In the genomic region with DNA sequence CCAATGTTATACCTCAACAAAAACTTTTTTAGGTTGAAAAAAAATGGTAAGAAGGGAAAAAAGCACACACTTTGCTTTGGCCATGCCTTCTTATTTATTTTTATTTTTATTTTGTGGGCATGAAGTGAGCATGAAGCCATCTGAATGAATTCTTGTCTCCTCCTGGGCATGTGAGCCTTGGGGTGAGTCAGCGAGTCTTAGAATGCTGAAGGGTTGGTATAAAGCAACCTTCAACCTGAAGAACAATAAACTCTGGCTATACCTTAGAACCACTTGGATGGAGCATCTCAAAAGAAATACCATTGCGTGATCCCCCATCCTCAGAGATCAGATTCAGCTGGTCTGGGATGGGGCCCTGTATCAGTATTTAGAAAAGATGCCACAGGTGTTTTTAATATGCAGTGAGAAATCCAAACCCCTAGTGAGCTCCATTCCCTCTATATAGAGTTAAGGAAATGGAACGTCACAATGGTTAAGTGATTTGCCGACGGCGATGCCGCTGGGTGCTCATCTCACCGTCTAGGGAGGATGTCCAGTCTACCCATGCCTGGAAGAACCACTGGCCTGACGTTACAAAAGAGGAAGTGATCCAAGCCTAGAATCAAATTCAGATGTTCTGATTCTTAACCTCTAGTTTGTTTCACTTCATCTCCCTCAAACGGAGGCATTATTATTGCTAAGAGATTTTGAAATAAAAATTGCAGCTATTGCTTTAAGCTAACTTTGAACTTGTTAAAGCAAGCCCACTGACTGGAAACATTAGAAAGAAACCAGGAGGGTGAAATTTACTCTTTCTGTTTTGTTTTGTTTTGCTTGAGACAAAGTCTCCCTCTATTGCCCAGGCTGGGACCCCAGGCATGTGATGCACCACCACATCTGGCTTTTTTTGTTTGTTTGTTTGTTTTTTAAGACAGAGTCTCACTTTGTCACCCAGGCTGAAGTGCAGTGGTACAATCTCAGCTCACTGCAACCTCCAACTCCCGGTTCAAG, we compare ENCODE assay signal across 9 cellular contexts.
DNase-seq lines count a peak whose midpoint lies in the region; ATAC-seq and TF ChIP-seq lines count a peak whose summit lies in the region.
"Had no signal": no experiment of that assay in that cellular context is flagged by ENCODE, and none has a peak within 500 bp of the region (broad histone marks: within the 10 kb centered on the region; RNA-seq: fewer than 3 reads in every experiment).

No MANE protein-coding gene starts in this region.

- peak overlapping the region; percentile 9; the same call in 1 of the 2 replicates for H3K27ac ChIP-seq in Panc1 (ENCODE audit: low read length)
- no peak overlapping the region for H3K27ac ChIP-seq in CD8-positive, alpha-beta T cell (ENCODE audit: low read depth, low read length)

- no TSS peak for BruUV-seq in Panc1 (replicated peaks; lab: Mats Ljungman, UMichigan)

- intact Hi-C loops in Panc1 (cut with micrococcal nuclease; ENCODE audit: unreplicated experiment): no loop called here
- intact Hi-C loops in CD8-positive, alpha-beta T cell (cut with DNase I, micrococcal nuclease): no loop called here

- no peak overlapping the region for H3K4me3 ChIP-seq in AG09309 (ENCODE audit: control insufficient read depth, low read depth, low read length)
- no peak overlapping the region for H3K4me3 ChIP-seq in Panc1 (ENCODE audit: low read depth in 2 of 2, low read length in 2 of 2)
- no peak overlapping the region for H3K4me3 ChIP-seq in CD8-positive, alpha-beta T cell (ENCODE audit: low read depth, low read length)

- ATAC-seq in HG02943 (IDR thresholded peaks at IDR 0.05; ENCODE audit: low read depth, unreplicated experiment) (peak; percentile 70), Panc1 (no peak), GM18520 (IDR thresholded peaks at IDR 0.05; ENCODE audit: unreplicated experiment) (no peak)
- ATAC-seq in CD8-positive, alpha-beta T cell: no peak

- H3K27me3 ChIP-seq in Panc1 (ENCODE audit: control insufficient read depth, insufficient read depth, low read length): no peaks in the 10 kb centered on the region
- no peaks in the 10 kb centered on the region for H3K27me3 ChIP-seq in CD8-positive, alpha-beta T cell (ENCODE audit: insufficient read depth, low read length)

- POLR2A ChIA-PET in Panc1 (lab: Charles Lee): no interaction called here
- POLR2A ChIA-PET in CD8-positive, alpha-beta T cell (lab: Charles Lee): no interaction called here

- TF ChIP-seq CTCF in AG09309 (IDR thresholded peaks at IDR 0.05; ENCODE audit: control insufficient read depth, insufficient read depth, low read depth, low read length, missing control alignments): no peak
- TF ChIP-seq CTCF in Panc1 (IDR thresholded peaks at IDR 0.05): no peak
- TF ChIP-seq CTCF in CD8-positive, alpha-beta T cell (IDR thresholded peaks at IDR 0.05): no peak

- no peaks in the 10 kb centered on the region for H3K36me3 Mint-ChIP-seq in CD8-positive, alpha-beta T cell

- H3K4me3 Mint-ChIP-seq in CD8-positive, alpha-beta T cell: no peak overlapping the region
- H3K4me3 Mint-ChIP-seq: activated T-cell treated with anti-CD3 and anti-CD28 coated beads, Interleukin-2, amount 50 U/mL, for 24 hours had no signal

- CTCF ChIA-PET in Panc1 (lab: Charles Lee): no interaction called here
- CTCF ChIA-PET in CD8-positive, alpha-beta T cell (lab: Charles Lee): no interaction called here

- no peaks in the 10 kb centered on the region for H3K4me1 ChIP-seq in Panc1 (ENCODE audit: control insufficient read depth, insufficient read depth, low read length)
- no peaks in the 10 kb centered on the region for H3K4me1 ChIP-seq in CD8-positive, alpha-beta T cell (ENCODE audit: insufficient read depth, low read length)

- no peak overlapping the region for H3K27ac Mint-ChIP-seq in CD8-positive, alpha-beta T cell
- H3K27ac Mint-ChIP-seq: activated T-cell treated with anti-CD3 and anti-CD28 coated beads, Interleukin-2, amount 50 U/mL, for 24 hours had no signal

- H3K27me3 Mint-ChIP-seq in CD8-positive, alpha-beta T cell (ENCODE audit: low read depth): peaks cover 5% of the 10 kb centered on the region
- H3K27me3 Mint-ChIP-seq: activated T-cell treated with anti-CD3 and anti-CD28 coated beads, Interleukin-2, amount 50 U/mL, for 24 hours had no signal

- no peaks in the 10 kb centered on the region for H3K36me3 ChIP-seq in Panc1 (ENCODE audit: control insufficient read depth, insufficient read depth, low read length)
- H3K36me3 ChIP-seq in CD8-positive, alpha-beta T cell (ENCODE audit: insufficient read depth, low read length): no peaks in the 10 kb centered on the region

- H3K9me3 Mint-ChIP-seq in CD8-positive, alpha-beta T cell: peaks cover 8% of the 10 kb centered on the region

- DNase-seq in AG09309 (ENCODE audit: low read depth) (peak; percentile 45), GM19238 (ENCODE audit: insufficient read length, low spot score) (peak; percentile 29), Panc1 (ENCODE audit: low read depth, low spot score) (no peak), NCI-H510A treated with DMSO at 0.1 percent for 48 hours (lab: John Stamatoyannopoulos, UW) (no peak), GDM1 (lab: John Stamatoyannopoulos, UW) (no peak)
- no peak for DNase-seq in CD8-positive, alpha-beta T cell
- DNase-seq: activated T-cell treated with anti-CD3 and anti-CD28 coated beads, Interleukin-2, amount 50 U/mL, for 24 hours had no signal

- no peaks in the 10 kb centered on the region for H3K4me1 Mint-ChIP-seq in CD8-positive, alpha-beta T cell (ENCODE audit: low read depth)

- no peaks in the 10 kb centered on the region; the same call in 1 of the 2 replicates for H3K9me3 ChIP-seq in Panc1 (ENCODE audit: control insufficient read depth, insufficient read depth, low read depth, low read length)
- H3K9me3 ChIP-seq in CD8-positive, alpha-beta T cell (ENCODE audit: low read length): no peaks in the 10 kb centered on the region

- in situ Hi-C loops in Panc1 (cut with HindIII; ENCODE audit: low pct_unique_long_range_greater_than_20kb, low sequenced_read_pairs): no loop called here

Comparison
In these comparisons a context has a peak if more than half of its experiments do, and no peak if none do; other contexts are left out.
1. DNase-seq: peak in AG09309 (single experiment) and GM19238 (single experiment); none in Panc1 (single experiment), NCI-H510A treated with DMSO at 0.1 percent for 48 hours (single experiment), CD8-positive, alpha-beta T cell (0 of 7) and GDM1 (single experiment).